In genomic region chr3:85161544-85161943, GRCh38 we compare ENCODE assay signal across 25 cellular contexts.
DNase-seq lines count a peak whose midpoint lies in the region; ATAC-seq, FAIRE-seq and TF ChIP-seq lines count a peak whose summit lies in the region.
"Had no signal": no experiment of that assay in that cellular context is flagged by ENCODE, and none has a peak within 500 bp of the region (broad histone marks: within the 10 kb centered on the region; RNA-seq: fewer than 3 reads in every experiment).

No MANE protein-coding gene starts in this region.

- TF ChIP-seq POLR2A in transverse colon (IDR thresholded peaks at IDR 0.05), result no peak

- no peak for TF ChIP-seq CTCF in transverse colon (IDR thresholded peaks at IDR 0.05)

- no peaks in the 10 kb centered on the region for H3K36me3 ChIP-seq in transverse colon
- H3K36me3 ChIP-seq: BE2C, heart left ventricle, Peyer's patch, sigmoid colon, thoracic aorta had no signal

- H3K9me3 ChIP-seq in transverse colon, result no peaks in the 10 kb centered on the region
- H3K9me3 ChIP-seq: BE2C, Caco-2, Peyer's patch, sigmoid colon, thoracic aorta had no signal

- FAIRE-seq in RCC 7860 (lab: Jason Lieb, UNC) (peak; percentile 61), HTR-8/SVneo (lab: Jason Lieb, UNC) (no peak)
- FAIRE-seq: GM18507 had no signal

- TF ChIP-seq EP300 in transverse colon (IDR thresholded peaks at IDR 0.05; ENCODE audit: low read depth), result no peak

- H3K27ac ChIP-seq in transverse colon, result peak overlapping the region in 3 of 4 donors; percentile 46 to 67 (median 50)
- H3K27ac ChIP-seq: 22Rv1, heart left ventricle, Peyer's patch, sigmoid colon, thoracic aorta had no signal

- peak; percentile 15 for DNase-seq in NK-92 treated with Interleukin-12 subunit alpha and Interleukin-12 subunit beta, amount 100 ng/mL, for 24 hours (lab: John Stamatoyannopoulos, UW)
- no peak for DNase-seq in NK-92 (lab: John Stamatoyannopoulos, UW; ENCODE audit: unreplicated experiment)
- peak; percentile 58 for DNase-seq in RCC 7860 (ENCODE audit: low spot score)
- DNase-seq in transverse colon, result peak; percentile 62
- no peak for DNase-seq in NCI-H1092 (lab: John Stamatoyannopoulos, UW)
- no peak for DNase-seq in HTR-8/SVneo (ENCODE audit: insufficient read length, low spot score)
- DNase-seq: activated CD4-positive, alpha-beta T cell treated with anti-CD3 and anti-CD28 coated beads, Interleukin-2, amount 50 U/mL, for 1 hour; activated naive CD4-positive, alpha-beta T cell treated with anti-CD3 and anti-CD28 coated beads for 36 hours; activated T-cell treated with anti-CD3 and anti-CD28 coated beads for 4 hours; anterior cingulate cortex; BE2C; effector CD8-positive, alpha-beta T cell; heart left ventricle; naive thymus-derived CD4-positive, alpha-beta T cell; NCI-H1417 treated with DMSO at 0.1 percent for 48 hours; NCI-H748 treated with DMSO at 0.1 percent for 48 hours; Peyer's patch; sigmoid colon; stimulated activated naive B cell treated with anti-CD40 and anti-IgM and Interleukin-4, amounts not matched to agents 10 μg/mL and 1 μg/mL and 100 μg/mL, for 72 hours had no signal

- no peak overlapping the region for H3K4me3 ChIP-seq in transverse colon
- H3K4me3 ChIP-seq: heart left ventricle, Peyer's patch, sigmoid colon, thoracic aorta had no signal

- in situ Hi-C loops in transverse colon (cut with MboI; ENCODE audit: low pct_ligation_motif_present in 1 of 4, low pct_unique_long_range_greater_than_20kb in 1 of 4, low sequenced_read_pairs in 3 of 4), result no loop called here

- H3K27me3 ChIP-seq in transverse colon, result no peaks in the 10 kb centered on the region
- H3K27me3 ChIP-seq: BE2C, heart left ventricle, Peyer's patch, sigmoid colon had no signal

- 52 to 70% methylated on average over 5 to 7 of the region's 7 CpGs for WGBS in transverse colon (ENCODE audit: low coverage in 1 of 2), 2 donors

- peak; percentile 99 for ATAC-seq in esophagus mucosa
- ATAC-seq in GM18873 (IDR thresholded peaks at IDR 0.05; ENCODE audit: low FRiP score, unreplicated experiment), result no peak
- ATAC-seq: heart left ventricle; naive thymus-derived CD4-positive, alpha-beta T cell; stimulated activated naive B cell treated with anti-CD40 and anti-IgM and Interleukin-4, amounts not matched to agents 10 μg/mL and 1 μg/mL and 100 μg/mL, for 72 hours had no signal

- intact Hi-C loops in transverse colon (cut with DNase I; ENCODE audit: low total_unique reads), result no loop called here

- peaks cover 0 to 15% (median 6%) of the 10 kb centered on the region in 4 donors for H3K4me1 ChIP-seq in transverse colon
- H3K4me1 ChIP-seq: Caco-2, heart left ventricle, Peyer's patch, sigmoid colon had no signal

Comparison
In these comparisons a context has a peak if more than half of its experiments do, and no peak if none do; other contexts are left out.
1. DNase-seq: peak in NK-92 treated with Interleukin-12 subunit alpha and Interleukin-12 subunit beta, amount 100 ng/mL, for 24 hours (single experiment), RCC 7860 (single experiment) and transverse colon (single experiment); none in NK-92 (single experiment), NCI-H1092 (single experiment) and HTR-8/SVneo (single experiment).